In the genomic region with DNA sequence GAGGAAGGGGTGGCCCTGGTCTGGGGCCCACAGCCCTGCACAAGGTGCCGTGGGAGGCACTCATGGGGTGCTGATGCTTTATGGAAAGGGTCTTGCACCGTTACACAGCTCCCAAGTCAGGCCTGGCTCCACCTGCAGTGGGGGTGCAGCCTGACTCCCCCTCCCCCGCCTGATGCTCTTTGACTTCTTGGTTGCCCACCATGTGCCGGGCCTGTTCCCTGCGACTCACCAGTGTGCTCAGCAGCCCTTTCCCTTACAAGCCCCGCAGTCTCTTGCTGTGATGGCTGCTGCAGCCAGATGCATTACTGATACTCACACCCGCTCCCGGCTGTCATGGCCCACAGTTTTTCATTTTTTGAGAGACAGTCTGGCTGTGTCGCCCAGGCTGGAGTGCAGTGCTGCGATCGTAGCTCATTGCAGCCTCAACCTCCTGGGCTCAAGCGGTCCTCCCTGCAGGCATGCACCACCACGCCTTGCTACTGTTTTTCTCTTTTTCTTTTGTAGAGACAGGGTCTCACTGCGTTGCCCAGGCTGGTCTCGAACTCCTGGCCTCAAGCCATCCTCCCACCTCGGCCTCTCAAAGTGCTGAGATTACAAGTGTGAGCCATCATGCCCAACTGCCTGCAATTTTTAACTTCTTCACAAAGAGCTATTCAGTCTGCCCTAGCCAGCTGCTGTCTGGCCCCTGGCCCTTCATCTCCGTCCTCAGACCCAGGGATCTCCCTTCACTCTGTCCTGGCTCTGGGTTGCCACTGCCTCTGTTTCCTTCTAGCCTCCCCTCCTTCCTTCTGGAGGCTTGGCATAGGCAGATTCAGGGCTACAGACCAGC, we compare ENCODE assay signal across 11 cellular contexts.
DNase-seq lines count a peak whose midpoint lies in the region; ATAC-seq and TF ChIP-seq lines count a peak whose summit lies in the region.
"Had no signal": no experiment of that assay in that cellular context is flagged by ENCODE, and none has a peak within 500 bp of the region (broad histone marks: within the 10 kb centered on the region; RNA-seq: fewer than 3 reads in every experiment).

No MANE protein-coding gene starts in this region.

- in situ Hi-C loops in transverse colon (cut with MboI; ENCODE audit: low pct_ligation_motif_present in 1 of 4, low pct_unique_long_range_greater_than_20kb in 1 of 4, low sequenced_read_pairs in 3 of 4): no loop called here

- H3K4me3 ChIP-seq in SK-N-SH (ENCODE audit: low read depth in 2 of 2, low read length in 1 of 2) (no peak overlapping the region), duodenal mucosa (ENCODE audit: low read depth in 1 of 2, low read length in 2 of 2) (no peak overlapping the region), neural progenitor cell (no peak overlapping the region), transverse colon (no peak overlapping the region)

- DNase-seq in SK-N-SH (no peak), neural progenitor cell (ENCODE audit: low spot score) (no peak), transverse colon (no peak), LoVo (ENCODE audit: low spot score) (no peak)
- DNase-seq: activated gamma-delta T cell; MV-4-11; stimulated activated naive CD8-positive, alpha-beta T cell treated with anti-CD3 and anti-CD28 coated beads, Interleukin-15, Interleukin-2, amounts not matched to agents 100 U/mL and 50 U/mL, for 24 hours had no signal

- TF ChIP-seq CTCF in SK-N-SH (IDR thresholded peaks at IDR 0.05) (no peak), neural progenitor cell (IDR thresholded peaks at IDR 0.05) (no peak), transverse colon (IDR thresholded peaks at IDR 0.05) (no peak)

- TF ChIP-seq RAD21 in SK-N-SH (IDR thresholded peaks at IDR 0.05; ENCODE audit: low read length): no peak

- 88% methylated on average over 15 of the region's 17 CpGs for WGBS in SK-N-SH (ENCODE audit: low lambda C conversion rate)
- WGBS in transverse colon (ENCODE audit: low coverage in 1 of 2), 2 donors: 68 to 69% methylated on average over 3 to 16 of the region's 17 CpGs

- no peaks in the 10 kb centered on the region for H3K9me3 Mint-ChIP-seq in neural progenitor cell

- H3K4me3 Mint-ChIP-seq in neural progenitor cell: peak overlapping the region; percentile 72

- H4K20me1 ChIP-seq in SK-N-SH (ENCODE audit: insufficient read depth) (peaks cover 7% of the 10 kb centered on the region; the same call in 1 of the 2 replicates), neural progenitor cell (ENCODE audit: low read depth) (peaks cover 4% of the 10 kb centered on the region)

- peak overlapping the region; percentile 89 for H3K27ac Mint-ChIP-seq in neural progenitor cell

- TF ChIP-seq EP300 in SK-N-SH (IDR thresholded peaks at IDR 0.05; ENCODE audit: borderline replicate concordance in 1 of 2, low read depth in 1 of 2, low read length in 1 of 2) (no peak), transverse colon (IDR thresholded peaks at IDR 0.05; ENCODE audit: low read depth) (no peak)

- H3K4me1 Mint-ChIP-seq in neural progenitor cell: peaks cover 32% of the 10 kb centered on the region

- peak overlapping the region; percentile 71; the same call in 1 of the 2 replicates for H3K4me2 ChIP-seq in SK-N-SH
- no peak overlapping the region for H3K4me2 ChIP-seq in neural progenitor cell

- H3K9ac ChIP-seq in SK-N-SH (no peak overlapping the region), duodenal mucosa (ENCODE audit: low read depth in 1 of 2, low read length in 2 of 2) (peak overlapping the region in 1 of 2 donors; percentile 12), neural progenitor cell (no peak overlapping the region)

- H3K36me3 Mint-ChIP-seq in neural progenitor cell: peaks cover 6% of the 10 kb centered on the region

- H3K79me2 ChIP-seq in SK-N-SH (ENCODE audit: insufficient read depth) (no peaks in the 10 kb centered on the region), neural progenitor cell (ENCODE audit: low read depth) (no peaks in the 10 kb centered on the region)

- H3K27me3 Mint-ChIP-seq in neural progenitor cell (ENCODE audit: insufficient read depth, low read depth): peaks cover 4% of the 10 kb centered on the region

- ATAC-seq in SK-N-SH treated with all-trans-retinoic acid at 6 μM for 48 hours (no peak), HG03196 (IDR thresholded peaks at IDR 0.05; ENCODE audit: unreplicated experiment) (no peak), HG03097 (IDR thresholded peaks at IDR 0.05; ENCODE audit: low FRiP score, unreplicated experiment) (no peak)
- ATAC-seq: stimulated activated naive CD8-positive, alpha-beta T cell treated with anti-CD3 and anti-CD28 coated beads, Interleukin-15, Interleukin-2, amounts not matched to agents 100 U/mL and 50 U/mL, for 24 hours had no signal

- H3K36me3 ChIP-seq in SK-N-SH (replicated peaks in 1 of 2; ENCODE audit: control insufficient read depth in 1 of 2, insufficient read depth in 2 of 2, low read length in 1 of 2) (peaks cover 4 to 7% of the 10 kb centered on the region in 2 experiments), duodenal mucosa (ENCODE audit: control insufficient read depth in 1 of 2, insufficient read depth in 2 of 2, low read length in 2 of 2) (peaks cover 8 to 38% of the 10 kb centered on the region in 2 donors), neural progenitor cell (no peaks in the 10 kb centered on the region), transverse colon (no peaks in the 10 kb centered on the region)

- intact Hi-C loops in transverse colon (cut with DNase I; ENCODE audit: low total_unique reads): loop anchor here (10.0 kb wide), 1 partner anchor 111 kb away; the partner anchor contains the start of gene RXRA

- no peaks in the 10 kb centered on the region for H3K9me3 ChIP-seq in SK-N-SH
- no peaks in the 10 kb centered on the region for H3K9me3 ChIP-seq in duodenal mucosa (ENCODE audit: control insufficient read depth in 1 of 2, low read length in 2 of 2)
- no peaks in the 10 kb centered on the region for H3K9me3 ChIP-seq in neural progenitor cell (ENCODE audit: low read depth)
- no peaks in the 10 kb centered on the region for H3K9me3 ChIP-seq in transverse colon

- CTCF ChIA-PET in SK-N-SH (lab: Yijun Ruan, JAX): interaction anchor here (0.7 to 3.2 kb wide), 10 partner anchors 7 to 267 kb away, joined by 3 to 28 read pairs (median 4); no protein-coding TSS in a partner anchor

- no peak for TF ChIP-seq POLR2A in transverse colon (IDR thresholded peaks at IDR 0.05)

- H3K27me3 ChIP-seq in SK-N-SH (ENCODE audit: insufficient read depth) (no peaks in the 10 kb centered on the region), duodenal mucosa (ENCODE audit: control insufficient read depth in 1 of 2, insufficient read depth in 2 of 2, low read length in 2 of 2) (no peaks in the 10 kb centered on the region), neural progenitor cell (no peaks in the 10 kb centered on the region), transverse colon (no peaks in the 10 kb centered on the region)

- H3K4me1 ChIP-seq in SK-N-SH (ENCODE audit: control insufficient read depth in 1 of 2, insufficient read depth in 2 of 2, low read depth in 1 of 2, low read length in 1 of 2) (peaks cover 18 to 49% of the 10 kb centered on the region in 2 experiments; a peak in 3 of 4 replicates), duodenal mucosa (ENCODE audit: control insufficient read depth in 1 of 2, insufficient read depth in 2 of 2, low read length in 2 of 2) (peaks cover 21 to 26% of the 10 kb centered on the region in 2 donors), neural progenitor cell (peaks cover 17% of the 10 kb centered on the region), transverse colon (peaks cover 33 to 67% (median 40%) of the 10 kb centered on the region in 4 donors)

- H2AFZ ChIP-seq in SK-N-SH (ENCODE audit: low read depth) (no peak overlapping the region), neural progenitor cell (replicated peaks) (no peak overlapping the region)

- H3F3A ChIP-seq in SK-N-SH (replicated peaks; ENCODE audit: insufficient read depth) (peaks cover 9% of the 10 kb centered on the region), neural progenitor cell (ENCODE audit: low read depth) (peaks cover 4% of the 10 kb centered on the region)

- H3K9me2 ChIP-seq in SK-N-SH: no peaks in the 10 kb centered on the region

- H3K27ac ChIP-seq in SK-N-SH (ENCODE audit: low read depth in 2 of 2, low read length in 1 of 2) (peak overlapping the region in 1 of 2 experiments; percentile 96; a peak in 3 of 4 replicates), duodenal mucosa (ENCODE audit: low read depth, low read length) (peak overlapping the region; percentile 20), neural progenitor cell (no peak overlapping the region), transverse colon (peak overlapping the region; percentile 80 to 89 (median 84))

- POLR2A ChIA-PET in SK-N-SH (lab: Yijun Ruan, JAX): interaction anchor here (1.0 to 1.4 kb wide), 2 partner anchors 58 to 271 kb away, joined by 3 to 8 read pairs; partner anchors contain the start of gene RNU6ATAC

TF ChIP-seq in SK-N-SH, 30 proteins besides CTCF, POLR2A, EP300 and RAD21 (continues in another document):
- TF ChIP-seq TAF1 (IDR thresholded peaks at IDR 0.05; ENCODE audit: borderline replicate concordance, low read depth, low read length): no peak
- TF ChIP-seq RCOR1 (IDR thresholded peaks at IDR 0.05; ENCODE audit: low read length): no peak

TF ChIP-seq in SK-N-SH treated with all-trans-retinoic acid at 6 μM for 48 hours, 23 proteins besides CTCF, POLR2A, EP300 and RAD21 (continues in another document):
- TF ChIP-seq CSRNP3 (CRISPR knock-in tag; IDR thresholded peaks at IDR 0.05) (no peak), GLIS3 (CRISPR knock-in tag; IDR thresholded peaks at IDR 0.05) (no peak)
